8 cellular contexts compared by ENCODE assay signal in genomic region chrX:64291106-64291505, GRCh38.
"Had no signal": no experiment of that assay in that cellular context is flagged by ENCODE, and none has a peak within 500 bp of the region (broad histone marks: within the 10 kb centered on the region; RNA-seq: fewer than 3 reads in every experiment).

No MANE protein-coding gene starts in this region.

- DNase-seq: GM23248, GOT3, H7, HFFc6 had no signal

- H3K9ac ChIP-seq: GM23248 had no signal

- H3K27ac ChIP-seq: GM23248, HL-60 had no signal

- H3K9me3 ChIP-seq: HAP-1 had no signal

- FAIRE-seq: HepG2 had no signal

- H3K4me1 ChIP-seq: HAP-1 had no signal

- H3K36me3 ChIP-seq: HAP-1 had no signal

- ATAC-seq: HCT116, HepG2 had no signal

- H2AFZ ChIP-seq: GM23248 had no signal

- H3K4me3 ChIP-seq: GM23248, HAP-1 had no signal
